Comparison of ENCODE assay signal across 1 cellular context in genomic region chr9:77016526-77017504, GRCh38.
A peak's percentile ranks its signal among the peaks of the same experiment; 100 is the strongest.
TF ChIP-seq lines count a peak whose summit lies in the region.

No MANE protein-coding gene starts in this region.

TF ChIP-seq in H1, 55 proteins besides CTCF, POLR2A, EP300 and RAD21 (continued from another document):
- TF ChIP-seq EZH2 (IDR thresholded peaks at IDR 0.05; ENCODE audit: low read depth, low read length, severe bottlenecking) (peak; percentile 68), CHD2 (IDR thresholded peaks at IDR 0.05; ENCODE audit: low read length) (no peak), CBX5 (IDR thresholded peaks at IDR 0.05; ENCODE audit: low read depth, low read length) (no peak), ASH2L (IDR thresholded peaks at IDR 0.05; ENCODE audit: low read length) (peak; percentile 25)
